Comparison of ENCODE assay signal across 1 cellular context in the genomic region with DNA sequence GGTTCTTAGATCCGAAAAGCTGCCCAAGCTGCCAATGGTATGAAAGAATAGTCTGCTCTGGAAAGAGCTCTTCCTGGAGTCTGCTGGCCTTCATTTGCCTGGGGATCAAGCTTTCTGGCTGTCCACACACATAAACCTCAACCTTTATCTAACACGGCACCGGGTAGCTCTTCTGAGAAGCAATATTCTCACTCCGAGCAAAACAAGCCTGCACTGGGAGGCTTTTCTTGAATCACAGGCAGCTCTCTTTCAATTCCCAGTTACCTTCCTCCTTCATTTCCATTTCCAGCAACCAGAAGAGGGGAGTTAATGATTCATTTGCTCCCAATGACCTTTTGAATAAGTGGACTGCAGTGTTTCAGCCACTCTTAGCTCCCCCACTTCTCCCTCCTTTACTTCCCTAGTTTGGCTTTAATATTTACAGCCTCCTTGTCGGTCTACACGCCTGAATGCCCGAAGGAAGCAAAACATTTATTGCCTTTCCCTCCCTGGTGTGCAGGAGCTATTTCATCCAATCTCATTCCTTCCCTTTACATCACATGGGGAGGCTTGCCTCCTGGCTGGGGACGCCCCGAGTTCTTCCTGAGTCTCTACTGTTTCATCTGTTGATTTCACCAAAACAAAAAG.
TF ChIP-seq lines count a peak whose summit lies in the region.

No MANE protein-coding gene starts in this region.

TF ChIP-seq in WTC11, 78 proteins besides CTCF, POLR2A, EP300 and RAD21 (continued from another document):
- TF ChIP-seq ZNF532 (CRISPR knock-in tag; IDR thresholded peaks at IDR 0.05; ENCODE audit: borderline replicate concordance), result no peak
- no peak for TF ChIP-seq GRHL2 (CRISPR knock-in tag; IDR thresholded peaks at IDR 0.05; ENCODE audit: insufficient replicate concordance, severe bottlenecking)
- TF ChIP-seq CREB1 (CRISPR knock-in tag; IDR thresholded peaks at IDR 0.05), result no peak
- TF ChIP-seq MYBL2 (CRISPR knock-in tag; IDR thresholded peaks at IDR 0.05), result no peak
TF ChIP-seq in WTC11: peak in this region for 0.
